Comparison of ENCODE assay signal across 2 cellular contexts in the genomic region with DNA sequence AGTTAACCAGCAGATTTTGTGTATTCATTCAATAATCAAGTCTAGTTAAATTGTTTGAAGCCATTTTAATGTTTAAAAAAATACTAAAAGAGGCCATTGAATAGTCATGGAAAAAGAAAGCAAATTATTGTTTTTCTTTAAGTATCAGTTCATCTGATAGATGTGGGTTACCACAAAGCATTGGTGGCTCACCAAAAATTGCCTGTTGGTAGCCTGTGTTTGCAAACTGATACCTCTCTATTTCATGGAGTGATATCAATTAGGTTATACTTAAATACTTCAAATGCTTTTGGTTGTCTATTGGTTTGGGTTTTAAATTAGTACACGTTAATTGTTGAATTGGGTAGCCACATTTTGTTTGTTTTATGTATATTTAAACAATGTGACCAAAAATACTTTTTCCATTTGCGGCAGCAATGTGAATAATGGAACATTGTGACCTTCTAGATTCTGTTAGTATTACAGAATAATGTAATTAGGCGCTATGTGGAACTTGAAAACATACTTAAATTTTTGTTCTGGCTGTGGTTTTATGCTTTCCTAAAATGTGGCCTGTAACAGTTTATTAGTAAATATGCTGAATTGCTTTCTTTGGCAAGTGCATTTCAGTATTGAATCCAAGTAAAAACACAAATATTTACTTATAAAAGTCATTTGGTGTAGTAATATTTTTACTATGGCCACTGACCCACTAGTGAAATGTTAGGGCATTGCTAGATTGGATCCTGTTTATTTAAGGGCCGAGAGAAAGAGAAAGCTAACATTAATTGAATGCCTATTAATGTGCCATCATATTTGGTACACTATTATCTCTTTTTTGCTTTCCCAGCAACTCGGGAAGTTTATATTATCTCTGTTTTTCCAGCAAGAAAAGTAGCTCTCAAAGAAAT.
TF ChIP-seq lines count a peak whose summit lies in the region.

No MANE protein-coding gene starts in this region.

TF ChIP-seq in liver, 16 proteins besides CTCF, POLR2A, EP300 and RAD21:
- TF ChIP-seq YY1 (IDR thresholded peaks at IDR 0.05): peak; percentile 28
- TF ChIP-seq ZBTB33 (IDR thresholded peaks at IDR 0.05): no peak
- no peak for TF ChIP-seq EGR1 (IDR thresholded peaks at IDR 0.05; ENCODE audit: low read depth in 2 of 2)
- TF ChIP-seq HNF4A (conservative IDR thresholded peaks at IDR 0.05): no peak
- TF ChIP-seq RXRA (IDR thresholded peaks at IDR 0.05): peak in 1 of 2 donors; percentile 24
- TF ChIP-seq FOXA1 (IDR thresholded peaks at IDR 0.05): no peak

TF ChIP-seq in HepG2, 621 proteins besides CTCF, POLR2A, EP300 and RAD21:
- no peak for TF ChIP-seq ZNF672 (CRISPR knock-in tag; IDR thresholded peaks at IDR 0.05)
- TF ChIP-seq, protein P1, sequence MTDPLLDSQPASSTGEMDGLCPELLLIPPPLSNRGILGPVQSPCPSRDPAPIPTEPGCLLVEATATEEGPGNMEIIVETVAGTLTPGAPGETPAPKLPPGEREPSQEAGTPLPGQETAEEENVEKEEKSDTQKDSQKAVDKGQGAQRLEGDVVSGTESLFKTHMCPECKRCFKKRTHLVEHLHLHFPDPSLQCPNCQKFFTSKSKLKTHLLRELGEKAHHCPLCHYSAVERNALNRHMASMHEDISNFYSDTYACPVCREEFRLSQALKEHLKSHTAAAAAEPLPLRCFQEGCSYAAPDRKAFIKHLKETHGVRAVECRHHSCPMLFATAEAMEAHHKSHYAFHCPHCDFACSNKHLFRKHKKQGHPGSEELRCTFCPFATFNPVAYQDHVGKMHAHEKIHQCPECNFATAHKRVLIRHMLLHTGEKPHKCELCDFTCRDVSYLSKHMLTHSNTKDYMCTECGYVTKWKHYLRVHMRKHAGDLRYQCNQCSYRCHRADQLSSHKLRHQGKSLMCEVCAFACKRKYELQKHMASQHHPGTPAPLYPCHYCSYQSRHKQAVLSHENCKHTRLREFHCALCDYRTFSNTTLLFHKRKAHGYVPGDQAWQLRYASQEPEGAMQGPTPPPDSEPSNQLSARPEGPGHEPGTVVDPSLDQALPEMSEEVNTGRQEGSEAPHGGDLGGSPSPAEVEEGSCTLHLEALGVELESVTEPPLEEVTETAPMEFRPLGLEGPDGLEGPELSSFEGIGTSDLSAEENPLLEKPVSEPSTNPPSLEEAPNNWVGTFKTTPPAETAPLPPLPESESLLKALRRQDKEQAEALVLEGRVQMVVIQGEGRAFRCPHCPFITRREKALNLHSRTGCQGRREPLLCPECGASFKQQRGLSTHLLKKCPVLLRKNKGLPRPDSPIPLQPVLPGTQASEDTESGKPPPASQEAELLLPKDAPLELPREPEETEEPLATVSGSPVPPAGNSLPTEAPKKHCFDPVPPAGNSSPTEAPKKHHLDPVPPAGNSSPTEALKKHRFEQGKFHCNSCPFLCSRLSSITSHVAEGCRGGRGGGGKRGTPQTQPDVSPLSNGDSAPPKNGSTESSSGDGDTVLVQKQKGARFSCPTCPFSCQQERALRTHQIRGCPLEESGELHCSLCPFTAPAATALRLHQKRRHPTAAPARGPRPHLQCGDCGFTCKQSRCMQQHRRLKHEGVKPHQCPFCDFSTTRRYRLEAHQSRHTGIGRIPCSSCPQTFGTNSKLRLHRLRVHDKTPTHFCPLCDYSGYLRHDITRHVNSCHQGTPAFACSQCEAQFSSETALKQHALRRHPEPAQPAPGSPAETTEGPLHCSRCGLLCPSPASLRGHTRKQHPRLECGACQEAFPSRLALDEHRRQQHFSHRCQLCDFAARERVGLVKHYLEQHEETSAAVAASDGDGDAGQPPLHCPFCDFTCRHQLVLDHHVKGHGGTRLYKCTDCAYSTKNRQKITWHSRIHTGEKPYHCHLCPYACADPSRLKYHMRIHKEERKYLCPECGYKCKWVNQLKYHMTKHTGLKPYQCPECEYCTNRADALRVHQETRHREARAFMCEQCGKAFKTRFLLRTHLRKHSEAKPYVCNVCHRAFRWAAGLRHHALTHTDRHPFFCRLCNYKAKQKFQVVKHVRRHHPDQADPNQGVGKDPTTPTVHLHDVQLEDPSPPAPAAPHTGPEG (CRISPR knock-in tag; IDR thresholded peaks at IDR 0.05): no peak
- no peak for TF ChIP-seq ZNF354B (CRISPR knock-in tag; IDR thresholded peaks at IDR 0.05)
- no peak for TF ChIP-seq ZNF589 (CRISPR knock-in tag; conservative IDR thresholded peaks at IDR 0.05)
- TF ChIP-seq PLRG1 (conservative IDR thresholded peaks at IDR 0.05): no peak
